ENCODE assay signal across 3 cellular contexts in the genomic region with DNA sequence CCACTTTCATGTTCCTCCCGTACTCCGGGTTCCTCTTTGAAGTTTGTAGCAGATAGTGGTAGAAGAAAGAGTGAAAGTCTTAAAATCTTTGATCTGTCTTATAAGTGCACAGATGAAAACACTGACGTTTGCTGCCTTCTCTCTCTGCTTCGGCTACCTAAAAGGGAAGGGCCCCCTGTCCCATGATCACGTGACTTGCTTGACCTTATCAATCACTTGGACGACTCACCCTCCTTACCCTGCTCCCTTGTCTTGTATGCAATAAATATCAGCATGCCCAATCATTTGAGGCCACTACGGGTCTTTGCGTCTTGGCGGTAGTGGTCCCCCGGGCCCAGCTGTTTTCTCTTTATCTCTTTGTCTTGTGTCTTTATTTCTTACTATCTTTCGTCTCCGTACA. TPM values are rescaled to one million over a fixed set of nuclear protein-coding genes. Genes with fewer than 3 reads are reported as not detected.
"Had no signal": no experiment of that assay in that cellular context is flagged by ENCODE, and none has a peak within 500 bp of the region (broad histone marks: within the 10 kb centered on the region; RNA-seq: fewer than 3 reads in every experiment).

No MANE protein-coding gene starts in this region.

RNA-seq across cellular contexts. Expression of gene SMCO1, which starts 6.1 kb away (rescaled TPM):
- total RNA-seq: LHCN-M2, MCF 10A, NCI-H460 had no signal
